ENCODE assay signal across 8 cellular contexts in the genomic region with DNA sequence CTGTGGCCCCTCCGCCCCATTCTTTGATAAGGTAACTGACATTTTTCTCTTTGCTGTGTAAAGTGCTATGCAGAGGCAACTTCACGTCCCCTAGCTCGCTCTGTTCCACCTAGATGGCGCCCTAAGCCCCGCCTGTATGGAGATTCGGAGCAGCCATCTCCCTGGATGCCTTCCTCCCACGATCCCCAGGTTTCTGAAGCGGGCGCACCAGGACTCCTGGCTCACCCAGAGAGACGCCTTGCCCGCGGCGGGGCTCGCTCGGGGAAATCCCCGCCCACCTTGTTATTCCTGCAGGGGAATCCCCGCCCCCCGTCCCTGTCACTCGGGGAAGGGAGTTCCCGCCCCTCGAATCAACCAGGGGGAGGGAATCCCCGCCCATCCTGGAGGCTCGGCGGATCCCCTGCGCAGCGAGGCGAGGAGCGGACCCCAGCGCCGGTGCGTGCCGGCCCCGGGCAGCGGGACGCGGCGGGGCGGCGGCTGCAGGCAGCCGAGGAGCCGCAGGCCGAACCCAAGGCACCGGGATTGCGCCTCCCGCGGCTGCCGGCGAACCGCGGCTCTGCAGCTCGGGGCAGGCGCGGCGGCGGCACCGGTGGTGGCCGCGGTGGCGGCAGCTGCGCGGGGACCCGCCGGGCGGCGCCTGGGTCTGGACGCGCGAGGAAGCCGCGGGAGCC. TPM values are rescaled to one million over a fixed set of nuclear protein-coding genes. Genes with fewer than 3 reads are reported as not detected.
DNase-seq lines count a peak whose midpoint lies in the region; ATAC-seq, FAIRE-seq and TF ChIP-seq lines count a peak whose summit lies in the region.

A gene (plus strand): TSS at position 384 of the 671 bp plus-strand sequence.

- no peaks in the 10 kb centered on the region for H3K36me3 Mint-ChIP-seq in nephron (ENCODE audit: low read depth)
- H3K36me3 Mint-ChIP-seq in stimulated activated naive CD8-positive, alpha-beta T cell treated with anti-CD3 and anti-CD28 coated beads, Interleukin-15, Interleukin-2, amounts not matched to agents 100 ng/mL and 50 ng/mL, for 24 hours (ENCODE audit: low read depth): no peaks in the 10 kb centered on the region

- H3K27ac ChIP-seq in HUES64 (ENCODE audit: low read depth, low read length) (no peak within 1 kb of the TSS; the same call in 1 of the 2 replicates), Panc1 (ENCODE audit: low read length) (no peak within 1 kb of the TSS)

- ATAC-seq in GM21526 (IDR thresholded peaks at IDR 0.05; ENCODE audit: low FRiP score, unreplicated experiment) (peak; percentile 83), Panc1 (peak; percentile 93)

- CTCF ChIA-PET in Panc1 (lab: Charles Lee): interaction anchor here (0.5 to 0.6 kb wide), 2 partner anchors 47 to 88 kb away, joined by 3 to 7 read pairs; no protein-coding TSS in a partner anchor

- H3K27me3 ChIP-seq in HUES64 (ENCODE audit: insufficient read depth, low read length) (peaks cover 47% of the 10 kb centered on the region), Panc1 (ENCODE audit: control insufficient read depth, insufficient read depth, low read length) (peaks cover 22% of the 10 kb centered on the region)

- peak; percentile 47 for TF ChIP-seq CTCF in D721Med (IDR thresholded peaks at IDR 0.05; ENCODE audit: insufficient read depth, missing control alignments)
- TF ChIP-seq CTCF in Panc1 (IDR thresholded peaks at IDR 0.05): peak; percentile 81
- TF ChIP-seq CTCF in fibroblast of the aortic adventitia (IDR thresholded peaks at IDR 0.05; ENCODE audit: insufficient read depth, low read length): peak; percentile 47
- peak; percentile 19 to 39 (median 27) for TF ChIP-seq CTCF in nephron (IDR thresholded peaks at IDR 0.05; ENCODE audit: unreplicated experiment in 3 of 3)

- no peak for FAIRE-seq in D721Med (lab: Jason Lieb, UNC)

- no peaks in the 10 kb centered on the region for H3K9me3 Mint-ChIP-seq in nephron
- no peaks in the 10 kb centered on the region for H3K9me3 Mint-ChIP-seq in stimulated activated naive CD8-positive, alpha-beta T cell treated with anti-CD3 and anti-CD28 coated beads, Interleukin-15, Interleukin-2, amounts not matched to agents 100 ng/mL and 50 ng/mL, for 24 hours

- H3K4me1 ChIP-seq in HUES64 (ENCODE audit: insufficient read depth, low read length) (peaks cover 12% of the 10 kb centered on the region; the same call in 1 of the 2 replicates), Panc1 (ENCODE audit: control insufficient read depth, insufficient read depth, low read length) (peaks cover 4% of the 10 kb centered on the region; the same call in 1 of the 2 replicates)

- in situ Hi-C loops in Panc1 (cut with HindIII; ENCODE audit: low pct_unique_long_range_greater_than_20kb, low sequenced_read_pairs): no loop called here

- no TSS peak for BruUV-seq in Panc1 (replicated peaks; lab: Mats Ljungman, UMichigan)

- no peaks in the 10 kb centered on the region for H3K9me3 ChIP-seq in HUES64 (ENCODE audit: insufficient read depth, low read depth, low read length)
- no peaks in the 10 kb centered on the region for H3K9me3 ChIP-seq in Panc1 (ENCODE audit: control insufficient read depth, insufficient read depth, low read depth, low read length)

- peaks cover 17% of the 10 kb centered on the region for H3K27me3 Mint-ChIP-seq in nephron (ENCODE audit: low read depth)
- peaks cover 26% of the 10 kb centered on the region for H3K27me3 Mint-ChIP-seq in stimulated activated naive CD8-positive, alpha-beta T cell treated with anti-CD3 and anti-CD28 coated beads, Interleukin-15, Interleukin-2, amounts not matched to agents 100 ng/mL and 50 ng/mL, for 24 hours

- intact Hi-C loops in Panc1 (cut with micrococcal nuclease; ENCODE audit: unreplicated experiment): no loop called here

- WGBS in HUES64: under 1% methylated on average over 70 of the region's 70 CpGs

- peak within 1 kb of the TSS; percentile 45 for H3K9ac ChIP-seq in HUES64 (ENCODE audit: low read depth, low read length)

- DNase-seq in D721Med (ENCODE audit: insufficient read length, low spot score) (peak; percentile 89), Panc1 (ENCODE audit: low read depth, low spot score) (peak; percentile 15), fibroblast of the aortic adventitia (ENCODE audit: low read depth) (peak; percentile 37)
- DNase-seq in activated T-helper 1 cell treated with anti-CD3 and anti-CD28 coated beads, Interleukin-2, amount 50 U/mL, for 16 hours (ENCODE audit: low read depth in 1 of 2, low spot score in 1 of 2): peak; percentile 27 to 59

- peak within 1 kb of the TSS; percentile 92 to 95 (median 92) for H3K4me3 Mint-ChIP-seq in nephron
- H3K4me3 Mint-ChIP-seq in stimulated activated naive CD8-positive, alpha-beta T cell treated with anti-CD3 and anti-CD28 coated beads, Interleukin-15, Interleukin-2, amounts not matched to agents 100 ng/mL and 50 ng/mL, for 24 hours: peak within 1 kb of the TSS; percentile 82

- POLR2A ChIA-PET in Panc1 (lab: Charles Lee): no interaction called here

- H3K4me3 ChIP-seq in HUES64 (ENCODE audit: low read length) (peak within 1 kb of the TSS; percentile 65), Panc1 (ENCODE audit: low read depth in 2 of 2, low read length in 2 of 2) (peak within 1 kb of the TSS; percentile 52 to 53), fibroblast of the aortic adventitia (ENCODE audit: low read depth, low read length) (peak within 1 kb of the TSS; percentile 66)

- H3K27ac Mint-ChIP-seq in nephron: peak within 1 kb of the TSS; percentile 38 to 75 (median 59)
- H3K27ac Mint-ChIP-seq in stimulated activated naive CD8-positive, alpha-beta T cell treated with anti-CD3 and anti-CD28 coated beads, Interleukin-15, Interleukin-2, amounts not matched to agents 100 ng/mL and 50 ng/mL, for 24 hours: no peak within 1 kb of the TSS

- no peaks in the 10 kb centered on the region for H3K36me3 ChIP-seq in HUES64 (ENCODE audit: insufficient read depth, low read length)
- no peaks in the 10 kb centered on the region for H3K36me3 ChIP-seq in Panc1 (ENCODE audit: control insufficient read depth, insufficient read depth, low read length)

- H3K4me1 Mint-ChIP-seq in nephron: peaks cover 26% of the 10 kb centered on the region
- H3K4me1 Mint-ChIP-seq in stimulated activated naive CD8-positive, alpha-beta T cell treated with anti-CD3 and anti-CD28 coated beads, Interleukin-15, Interleukin-2, amounts not matched to agents 100 ng/mL and 50 ng/mL, for 24 hours (ENCODE audit: low read depth): peaks cover 14% of the 10 kb centered on the region

RNA-seq across cellular contexts. Expression of the gene that starts here (rescaled TPM):
- 2.1 TPM for polyA plus RNA-seq in HUES64 (2013, experiment 1 of 2)
- polyA plus RNA-seq in HUES64 (2013, experiment 2 of 2): 2.2 TPM
- total RNA-seq in Panc1 (2021; ENCODE audit: unreplicated experiment): 0.10 TPM
- 0.13 TPM for polyA plus RNA-seq in Panc1 (2012; ENCODE audit: insufficient read length)
- under 0.01 and 2.5 TPM in 2 replicates for total RNA-seq in fibroblast of the aortic adventitia (ENCODE audit: low replicate concordance)

Comparison
In these comparisons a context has a peak if more than half of its experiments do, and no peak if none do; other contexts are left out.
1. Peak in DNase-seq, ATAC-seq and H3K4me3 ChIP-seq in Panc1; RNA of the gene not detected or under 1 TPM.
2. DNase-seq: peak in every context shown above with its lines; median percentile 89 in D721Med; 43 in activated T-helper 1 cell treated with anti-CD3 and anti-CD28 coated beads, Interleukin-2, amount 50 U/mL, for 16 hours; 37 in fibroblast of the aortic adventitia; 15 in Panc1.
3. CTCF ChIP-seq: peak in every context shown above with its lines; median percentile 81 in Panc1; 47 in D721Med; 47 in fibroblast of the aortic adventitia; 27 in nephron.